In genomic region chr11:76513654-76514034, GRCh38 we compare ENCODE assay signal across 13 cellular contexts.
"Had no signal": no experiment of that assay in that cellular context is flagged by ENCODE, and none has a peak within 500 bp of the region (broad histone marks: within the 10 kb centered on the region; RNA-seq: fewer than 3 reads in every experiment).

No MANE protein-coding gene starts in this region.

- ATAC-seq: HepG2, Panc1 had no signal

- H3K27ac ChIP-seq: KMS-11, RWPE1 had no signal

- DNase-seq: NCI-H1436; NCI-H187 treated with DMSO at 0.1 percent for 48 hours; NCI-H2029 treated with DMSO at 0.1 percent for 48 hours; NCI-H345; NCI-H446 treated with DMSO at 0.1 percent for 48 hours; NCI-H510A treated with DMSO at 0.1 percent for 48 hours; NK-92 treated with Interleukin-12 subunit alpha and Interleukin-12 subunit beta, amount 100 ng/mL, for 24 hours; SHP77 had no signal

- H3K9me3 ChIP-seq: SK-N-SH had no signal
